ENCODE assay signal across 13 cellular contexts in genomic region chr12:92543359-92543758, GRCh38.
DNase-seq lines count a peak whose midpoint lies in the region; FAIRE-seq and TF ChIP-seq lines count a peak whose summit lies in the region.
"Had no signal": no experiment of that assay in that cellular context is flagged by ENCODE, and none has a peak within 500 bp of the region (broad histone marks: within the 10 kb centered on the region; RNA-seq: fewer than 3 reads in every experiment).

No MANE protein-coding gene starts in this region.

- no peaks in the 10 kb centered on the region for H4K20me1 ChIP-seq in MM.1S (ENCODE audit: insufficient read depth, low read length)

- H3K27me3 Mint-ChIP-seq in Calu3 (ENCODE audit: unreplicated experiment): no peaks in the 10 kb centered on the region
- peaks cover 3% of the 10 kb centered on the region for H3K27me3 Mint-ChIP-seq in nephron (ENCODE audit: low read depth)
- H3K27me3 Mint-ChIP-seq in HFFc6 (ENCODE audit: insufficient read depth): peaks cover 2% of the 10 kb centered on the region
- H3K27me3 Mint-ChIP-seq: activated naive CD8-positive, alpha-beta T cell; dendritic cell treated with granulocyte-macrophage colony-stimulating factor and Interleukin-4, amounts not matched to agents 40 ng/mL and 50 ng/mL, for 4 days had no signal

- H3K36me3 Mint-ChIP-seq in Calu3 (ENCODE audit: insufficient read depth, unreplicated experiment) (peaks cover 39% of the 10 kb centered on the region), nephron (ENCODE audit: low read depth) (no peaks in the 10 kb centered on the region), HFFc6 (ENCODE audit: low read depth) (no peaks in the 10 kb centered on the region)
- H3K36me3 Mint-ChIP-seq: activated naive CD8-positive, alpha-beta T cell had no signal

- peak overlapping the region; percentile 91 for H3K27ac ChIP-seq in MM.1S (ENCODE audit: low read length)
- H3K27ac ChIP-seq in testis: peak overlapping the region in 1 of 2 donors; percentile 27
- H3K27ac ChIP-seq: SJSA1 had no signal

- TF ChIP-seq POLR2A in testis (IDR thresholded peaks at IDR 0.05): no peak

- intact Hi-C loops in Calu3 (cut with micrococcal nuclease; ENCODE audit: unreplicated experiment) (loop anchor here (10.0 kb wide), 1 partner anchor 99 kb away; no protein-coding TSS in a partner anchor), testis (cut with DNase I; ENCODE audit: low total_unique reads) (no loop called here)

- DNase-seq in Calu3 (peak; percentile 70), MM.1S (no peak), bronchial epithelial cell (ENCODE audit: low read depth) (peak; percentile 76), HFFc6 (no peak), midbrain (lab: John Stamatoyannopoulos, UW) (no peak), testis (no peak), AG08395 (ENCODE audit: low spot score) (no peak)
- DNase-seq: activated CD4-positive, alpha-beta T cell treated with anti-CD3 and anti-CD28 coated beads, Interleukin-2, amount 50 U/mL, for 48 hours; COR-L47 had no signal

- peaks cover 72% of the 10 kb centered on the region for H3K4me1 ChIP-seq in MM.1S (ENCODE audit: low read length)
- H3K4me1 ChIP-seq in testis: peaks cover 4% of the 10 kb centered on the region

- CTCF ChIA-PET in Calu3 (lab: Charles Lee): interaction anchor here (0.5 to 1.0 kb wide), 3 partner anchors 38 to 371 kb away, joined by 3 to 8 read pairs (median 4); no protein-coding TSS in a partner anchor

- 15 to 24% methylated on average over 1 of the region's 1 CpG for WGBS in testis, 2 donors

- no peak overlapping the region for H3K4me3 ChIP-seq in MM.1S (ENCODE audit: low read length)
- H3K4me3 ChIP-seq in bronchial epithelial cell (ENCODE audit: low read depth, low read length): no peak overlapping the region
- H3K4me3 ChIP-seq in testis: no peak overlapping the region
- H3K4me3 ChIP-seq: SJSA1 had no signal

- H3K9me3 Mint-ChIP-seq in Calu3 (ENCODE audit: low read depth, unreplicated experiment) (no peaks in the 10 kb centered on the region), nephron (no peaks in the 10 kb centered on the region), HFFc6 (no peaks in the 10 kb centered on the region)
- H3K9me3 Mint-ChIP-seq: dendritic cell treated with granulocyte-macrophage colony-stimulating factor and Interleukin-4, amounts not matched to agents 40 ng/mL and 50 ng/mL, for 4 days had no signal

- H3K27ac Mint-ChIP-seq in Calu3 (ENCODE audit: unreplicated experiment) (peak overlapping the region; percentile 67), nephron (peak overlapping the region; percentile 77 to 95 (median 86)), HFFc6 (no peak overlapping the region)
- H3K27ac Mint-ChIP-seq: activated naive CD8-positive, alpha-beta T cell had no signal

- peaks cover 96% of the 10 kb centered on the region for H3K4me1 Mint-ChIP-seq in Calu3 (ENCODE audit: low read depth, unreplicated experiment)
- H3K4me1 Mint-ChIP-seq in nephron: peaks cover 44% of the 10 kb centered on the region
- H3K4me1 Mint-ChIP-seq in HFFc6 (ENCODE audit: low read depth): peaks cover 17% of the 10 kb centered on the region

- peak overlapping the region; percentile 58; the same call in 1 of the 2 replicates for H3K4me2 ChIP-seq in MM.1S (ENCODE audit: low read depth, low read length)

- H3K4me3 Mint-ChIP-seq in Calu3 (ENCODE audit: low read depth, unreplicated experiment) (peak overlapping the region; percentile 22), nephron (no peak overlapping the region), HFFc6 (no peak overlapping the region)
- H3K4me3 Mint-ChIP-seq: activated naive CD8-positive, alpha-beta T cell; dendritic cell treated with granulocyte-macrophage colony-stimulating factor and Interleukin-4, amounts not matched to agents 40 ng/mL and 50 ng/mL, for 4 days had no signal

- no TSS peak for BruUV-seq in Calu3 (replicated peaks; lab: Mats Ljungman, UMichigan)

- H2AFZ ChIP-seq in MM.1S (ENCODE audit: low read length): peak overlapping the region; percentile 61

- H3K36me3 ChIP-seq in MM.1S (replicated peaks; ENCODE audit: insufficient read depth, low read length) (no peaks in the 10 kb centered on the region), bronchial epithelial cell (ENCODE audit: control insufficient read depth, insufficient read depth, low read length) (no peaks in the 10 kb centered on the region), testis (ENCODE audit: low read depth, missing control alignments) (no peaks in the 10 kb centered on the region)
- H3K36me3 ChIP-seq: SJSA1 had no signal

- H3K9me2 ChIP-seq in MM.1S (replicated peaks; ENCODE audit: insufficient read depth, low read length): no peaks in the 10 kb centered on the region

- no peaks in the 10 kb centered on the region for H3K79me2 ChIP-seq in MM.1S (ENCODE audit: low read length)

- H3K9me3 ChIP-seq in MM.1S (replicated peaks; ENCODE audit: insufficient read depth, low read length) (no peaks in the 10 kb centered on the region), testis (no peaks in the 10 kb centered on the region)
- H3K9me3 ChIP-seq: SJSA1 had no signal

- peaks cover 35% of the 10 kb centered on the region for H3F3A ChIP-seq in MM.1S (ENCODE audit: insufficient read depth, low read length)

- no peak for FAIRE-seq in bronchial epithelial cell (lab: Jason Lieb, UNC)

- no peaks in the 10 kb centered on the region for H3K27me3 ChIP-seq in MM.1S (replicated peaks; ENCODE audit: insufficient read depth, low read length)
- no peaks in the 10 kb centered on the region for H3K27me3 ChIP-seq in bronchial epithelial cell (ENCODE audit: control insufficient read depth, insufficient read depth, low read length)
- H3K27me3 ChIP-seq in testis: no peaks in the 10 kb centered on the region
- H3K27me3 ChIP-seq: SJSA1 had no signal

- H3K9ac ChIP-seq in MM.1S (ENCODE audit: low read length): peak overlapping the region; percentile 53; the same call in 1 of the 2 replicates

- TF ChIP-seq CTCF in Calu3 (IDR thresholded peaks at IDR 0.05; ENCODE audit: unreplicated experiment) (no peak), MM.1S (IDR thresholded peaks at IDR 0.05; ENCODE audit: low read length) (no peak), bronchial epithelial cell (IDR thresholded peaks at IDR 0.05; ENCODE audit: insufficient read depth, low read length, severe bottlenecking) (no peak), nephron (IDR thresholded peaks at IDR 0.05; ENCODE audit: unreplicated experiment in 3 of 3) (no peak), HFFc6 (IDR thresholded peaks at IDR 0.05) (no peak), testis (IDR thresholded peaks at IDR 0.05) (no peak)

Comparison
In these comparisons a context has a peak if more than half of its experiments do, and no peak if none do; other contexts are left out.
1. DNase-seq: peak in Calu3 (single experiment) and bronchial epithelial cell (single experiment); none in MM.1S (single experiment), HFFc6 (single experiment), midbrain (single experiment), testis (single experiment) and AG08395 (single experiment).